8 cellular contexts compared by ENCODE assay signal in genomic region chr13:71320452-71320851, GRCh38.
DNase-seq lines count a peak whose midpoint lies in the region; ATAC-seq and TF ChIP-seq lines count a peak whose summit lies in the region.

No MANE protein-coding gene starts in this region.

- peak; percentile 10 for DNase-seq in GM10266 (ENCODE audit: extremely low spot score)
- peak; percentile 14 for DNase-seq in SK-N-MC (ENCODE audit: low read depth, low spot score)
- DNase-seq in kidney epithelial cell (ENCODE audit: low read depth), result no peak
- DNase-seq in aorta, result no peak
- DNase-seq in occipital lobe (lab: John Stamatoyannopoulos, UW), result no peak
- DNase-seq in AG08395 (ENCODE audit: low spot score), result no peak
- no peak for DNase-seq in CD4-positive, alpha-beta T cell

- H3K27ac ChIP-seq in SK-N-MC, result no peak overlapping the region
- no peak overlapping the region for H3K27ac ChIP-seq in aorta (ENCODE audit: low read depth in 1 of 2, low read length in 2 of 2)
- H3K27ac ChIP-seq in CD4-positive, alpha-beta T cell (ENCODE audit: low read depth, low read length), result no peak overlapping the region

- no peaks in the 10 kb centered on the region for H3K4me1 ChIP-seq in aorta (ENCODE audit: control insufficient read depth in 1 of 2, insufficient read depth in 2 of 2, low read length in 2 of 2)

- H3K36me3 Mint-ChIP-seq in CD4-positive, alpha-beta T cell (ENCODE audit: low read depth), result no peaks in the 10 kb centered on the region

- CTCF ChIA-PET in CD4-positive, alpha-beta T cell (lab: Charles Lee), result interaction anchor here (0.5 kb wide), 1 partner anchor 272 kb away, joined by 5 read pairs; no protein-coding TSS in a partner anchor

- no peaks in the 10 kb centered on the region for H3K9me3 Mint-ChIP-seq in CD4-positive, alpha-beta T cell

- no peak overlapping the region for H3K4me3 ChIP-seq in SK-N-MC
- H3K4me3 ChIP-seq in kidney epithelial cell (ENCODE audit: low read depth, low read length), result no peak overlapping the region
- H3K4me3 ChIP-seq in aorta (ENCODE audit: low read length in 2 of 2), result no peak overlapping the region

- ATAC-seq in HG03159 (IDR thresholded peaks at IDR 0.05; ENCODE audit: unreplicated experiment) (peak; percentile 65), aorta (ENCODE audit: low FRiP score) (no peak)
- ATAC-seq in CD4-positive, alpha-beta T cell (ENCODE audit: poor library complexity), result no peak

- H3K9me3 ChIP-seq in SK-N-MC (ENCODE audit: low read depth, low read length) (no peaks in the 10 kb centered on the region), aorta (ENCODE audit: control insufficient read depth, low read length) (no peaks in the 10 kb centered on the region)
- H3K9me3 ChIP-seq in CD4-positive, alpha-beta T cell (ENCODE audit: control insufficient read depth, low read length), result no peaks in the 10 kb centered on the region

- intact Hi-C loops in aorta (cut with DNase I), result no loop called here
- intact Hi-C loops in CD4-positive, alpha-beta T cell (cut with DNase I, micrococcal nuclease), result no loop called here

- no peak overlapping the region for H3K27ac Mint-ChIP-seq in CD4-positive, alpha-beta T cell

- H3K27me3 Mint-ChIP-seq in CD4-positive, alpha-beta T cell, result no peaks in the 10 kb centered on the region

- H3K36me3 ChIP-seq in SK-N-MC (ENCODE audit: insufficient read depth, low read length), result no peaks in the 10 kb centered on the region
- no peaks in the 10 kb centered on the region for H3K36me3 ChIP-seq in kidney epithelial cell (ENCODE audit: control insufficient read depth, insufficient read depth, low read length)
- no peaks in the 10 kb centered on the region for H3K36me3 ChIP-seq in aorta (ENCODE audit: control insufficient read depth in 1 of 2, insufficient read depth in 2 of 2, low read length in 1 of 2)

- no peak overlapping the region for H3K9ac ChIP-seq in SK-N-MC (ENCODE audit: insufficient read length)

- TF ChIP-seq CTCF in GM10266 (IDR thresholded peaks at IDR 0.05; ENCODE audit: control insufficient read depth, insufficient read depth, low read depth, missing control alignments) (peak; percentile 61), kidney epithelial cell (IDR thresholded peaks at IDR 0.05; ENCODE audit: insufficient read depth, low read length, poor library complexity, severe bottlenecking) (peak; percentile 48)
- TF ChIP-seq CTCF in CD4-positive, alpha-beta T cell (IDR thresholded peaks at IDR 0.05), result no peak

- 65 to 75% methylated on average over 1 of the region's 1 CpG for WGBS in aorta, 2 donors

- POLR2A ChIA-PET in CD4-positive, alpha-beta T cell (lab: Charles Lee), result no interaction called here

- no peaks in the 10 kb centered on the region for H3K4me1 Mint-ChIP-seq in CD4-positive, alpha-beta T cell (ENCODE audit: low read depth)

- no peak overlapping the region for H3K4me3 Mint-ChIP-seq in CD4-positive, alpha-beta T cell

- H3K27me3 ChIP-seq in kidney epithelial cell (ENCODE audit: control insufficient read depth, insufficient read depth, low read length), result no peaks in the 10 kb centered on the region
- H3K27me3 ChIP-seq in aorta (ENCODE audit: control insufficient read depth in 1 of 2, insufficient read depth in 2 of 2, low read length in 1 of 2), result no peaks in the 10 kb centered on the region
- H3K27me3 ChIP-seq in CD4-positive, alpha-beta T cell (ENCODE audit: control insufficient read depth, insufficient read depth, low read length), result no peaks in the 10 kb centered on the region

Comparison
In these comparisons a context has a peak if more than half of its experiments do, and no peak if none do; other contexts are left out.
1. DNase-seq: peak in GM10266 (single experiment) and SK-N-MC (single experiment); none in kidney epithelial cell (single experiment), aorta (0 of 2), occipital lobe (single experiment), AG08395 (single experiment) and CD4-positive, alpha-beta T cell (0 of 10).